ENCODE assay signal across 11 cellular contexts in genomic region chr4:129342820-129343219, GRCh38.
DNase-seq lines count a peak whose midpoint lies in the region; ATAC-seq and TF ChIP-seq lines count a peak whose summit lies in the region.
"Had no signal": no experiment of that assay in that cellular context is flagged by ENCODE, and none has a peak within 500 bp of the region (broad histone marks: within the 10 kb centered on the region; RNA-seq: fewer than 3 reads in every experiment).

No MANE protein-coding gene starts in this region.

- peak overlapping the region; percentile 19 to 21 for H3K4me3 ChIP-seq in neutrophil (ENCODE audit: low read depth in 1 of 2, low read length in 1 of 2)

- DNase-seq in EH (ENCODE audit: low read depth): peak; percentile 75
- peak; percentile 78 to 97 for DNase-seq in NOMO-1 (lab: John Stamatoyannopoulos, UW; ENCODE audit: unreplicated experiment in 2 of 2)
- DNase-seq in epidermal melanocyte (ENCODE audit: insufficient read length, low spot score): peak; percentile 22
- DNase-seq in activated naive CD8-positive, alpha-beta T cell treated with anti-CD3 and anti-CD28 coated beads for 36 hours: no peak
- DNase-seq in cortex of kidney (lab: John Stamatoyannopoulos, UW): no peak
- DNase-seq: activated CD8-positive, alpha-beta T cell treated with anti-CD3 and anti-CD28 coated beads for 36 hours; NCI-H1694; retina had no signal

- H3K4me3 Mint-ChIP-seq in activated naive CD8-positive, alpha-beta T cell treated with anti-CD3 and anti-CD28 coated beads for 36 hours: no peak overlapping the region
- H3K4me3 Mint-ChIP-seq: activated CD8-positive, alpha-beta T cell treated with anti-CD3 and anti-CD28 coated beads for 36 hours had no signal

- TF ChIP-seq CTCF in neutrophil (IDR thresholded peaks at IDR 0.05): no peak

- peaks cover 21% of the 10 kb centered on the region for H3K27me3 Mint-ChIP-seq in activated naive CD8-positive, alpha-beta T cell treated with anti-CD3 and anti-CD28 coated beads for 36 hours

- H3K9me3 Mint-ChIP-seq in activated naive CD8-positive, alpha-beta T cell treated with anti-CD3 and anti-CD28 coated beads for 36 hours: no peaks in the 10 kb centered on the region
- H3K9me3 Mint-ChIP-seq: activated CD8-positive, alpha-beta T cell treated with anti-CD3 and anti-CD28 coated beads for 36 hours had no signal

- no peaks in the 10 kb centered on the region for H3K36me3 Mint-ChIP-seq in activated naive CD8-positive, alpha-beta T cell treated with anti-CD3 and anti-CD28 coated beads for 36 hours

- no peaks in the 10 kb centered on the region for H3K27me3 ChIP-seq in neutrophil

- H3K27ac ChIP-seq in neutrophil: peak overlapping the region; percentile 37

- no peak overlapping the region for H3K27ac Mint-ChIP-seq in activated naive CD8-positive, alpha-beta T cell treated with anti-CD3 and anti-CD28 coated beads for 36 hours
- H3K27ac Mint-ChIP-seq: activated CD8-positive, alpha-beta T cell treated with anti-CD3 and anti-CD28 coated beads for 36 hours had no signal

- ATAC-seq in GM19467 (IDR thresholded peaks at IDR 0.05; ENCODE audit: unreplicated experiment) (no peak), HG02970 (IDR thresholded peaks at IDR 0.05; ENCODE audit: low FRiP score, unreplicated experiment) (no peak)
- ATAC-seq: activated CD8-positive, alpha-beta T cell treated with anti-CD3 and anti-CD28 coated beads for 36 hours had no signal

- no peaks in the 10 kb centered on the region for H3K36me3 ChIP-seq in neutrophil

- H3K4me1 ChIP-seq in neutrophil (ENCODE audit: control insufficient read depth in 1 of 2, insufficient read depth in 1 of 2, low read depth in 1 of 2, low read length in 1 of 2): peaks cover 10 to 16% of the 10 kb centered on the region in 2 experiments

- no peaks in the 10 kb centered on the region for H3K4me1 Mint-ChIP-seq in activated naive CD8-positive, alpha-beta T cell treated with anti-CD3 and anti-CD28 coated beads for 36 hours

- no peaks in the 10 kb centered on the region for H3K9me3 ChIP-seq in neutrophil

Comparison
In these comparisons a context has a peak if more than half of its experiments do, and no peak if none do; other contexts are left out.
1. DNase-seq: peak in EH (single experiment), NOMO-1 (2 of 2) and epidermal melanocyte (single experiment); none in activated naive CD8-positive, alpha-beta T cell treated with anti-CD3 and anti-CD28 coated beads for 36 hours (single experiment) and cortex of kidney (single experiment).